ENCODE assay signal across 23 cellular contexts in the genomic region with DNA sequence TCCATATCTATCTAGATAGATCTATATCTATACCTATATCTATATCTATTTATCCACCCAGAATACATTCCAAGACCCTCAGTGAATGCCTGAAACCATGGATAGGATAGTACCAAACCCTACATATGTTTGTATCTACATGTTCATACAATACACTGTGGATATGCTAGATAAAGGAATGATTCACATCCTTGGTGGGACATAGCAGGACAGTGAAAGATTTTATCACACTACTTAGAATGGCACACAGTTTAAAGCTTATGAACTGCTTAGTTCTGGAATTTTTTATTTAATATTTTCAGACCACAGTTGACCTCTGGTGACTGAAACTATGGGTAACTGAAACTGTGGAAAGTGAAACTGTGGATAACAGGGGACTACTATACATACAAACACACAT.
"Had no signal": no experiment of that assay in that cellular context is flagged by ENCODE, and none has a peak within 500 bp of the region (broad histone marks: within the 10 kb centered on the region; RNA-seq: fewer than 3 reads in every experiment).

No MANE protein-coding gene starts in this region.

- H3K27ac ChIP-seq: esophagus squamous epithelium, hepatocyte, parathyroid adenoma, psoas muscle, right lobe of liver, testis, transverse colon had no signal

- H3K36me3 Mint-ChIP-seq: naive B cell; stimulated activated naive B cell treated with anti-CD40 and anti-IgM and Interleukin-4, amounts not matched to agents 10 μg/mL and 1 μg/mL and 100 μg/mL, for 72 hours had no signal

- FAIRE-seq: endometrium had no signal

- H3K9me3 Mint-ChIP-seq: nephron progenitor cell; stimulated activated naive B cell treated with anti-CD40 and anti-IgM and Interleukin-4, amounts not matched to agents 10 μg/mL and 1 μg/mL and 100 μg/mL, for 72 hours had no signal

- H3K27me3 Mint-ChIP-seq: naive B cell; stimulated activated naive B cell treated with anti-CD40 and anti-IgM and Interleukin-4, amounts not matched to agents 10 μg/mL and 1 μg/mL and 100 μg/mL, for 72 hours had no signal

- H3K9me3 ChIP-seq: esophagus squamous epithelium, psoas muscle, right lobe of liver, testis, transverse colon had no signal

- DNase-seq: effector memory CD4-positive, alpha-beta T cell; esophagus squamous epithelium; foreskin melanocyte; head of caudate nucleus; left colon; left ventricle myocardium superior; mesendoderm; naive B cell; nephron progenitor cell; psoas muscle; retina; right lobe of liver; stimulated activated CD4-positive, alpha-beta T cell treated with anti-CD3 and anti-CD28 coated beads, Interleukin-15, amount 100 ng/mL, for 24 hours; stimulated activated CD4-positive, alpha-beta T cell treated with anti-CD3 and anti-CD28 coated beads, Interleukin-1b, Interleukin-23, amount 100 ng/mL, for 48 hours; stimulated activated CD4-positive, alpha-beta T cell treated with anti-CD3 and anti-CD28 coated beads, Interleukin-4, amount 100 ng/mL, for 24 hours; stimulated activated naive B cell treated with anti-CD40 and anti-IgM and Interleukin-4, amounts not matched to agents 10 μg/mL and 1 μg/mL and 100 μg/mL, for 72 hours; stimulated activated naive CD8-positive, alpha-beta T cell treated with anti-CD3 and anti-CD28 coated beads, Interleukin-15, amount 100 ng/mL, for 72 hours; testis; transverse colon had no signal

- H3K4me1 Mint-ChIP-seq: naive B cell; nephron progenitor cell; stimulated activated naive B cell treated with anti-CD40 and anti-IgM and Interleukin-4, amounts not matched to agents 10 μg/mL and 1 μg/mL and 100 μg/mL, for 72 hours; stimulated activated naive CD8-positive, alpha-beta T cell treated with anti-CD3 and anti-CD28 coated beads, Interleukin-15, amount 100 ng/mL, for 72 hours had no signal

- H3K27ac Mint-ChIP-seq: naive B cell; nephron progenitor cell; stimulated activated naive B cell treated with anti-CD40 and anti-IgM and Interleukin-4, amounts not matched to agents 10 μg/mL and 1 μg/mL and 100 μg/mL, for 72 hours; stimulated activated naive CD8-positive, alpha-beta T cell treated with anti-CD3 and anti-CD28 coated beads, Interleukin-15, amount 100 ng/mL, for 72 hours had no signal

- H3K36me3 ChIP-seq: esophagus squamous epithelium, right lobe of liver, transverse colon had no signal

- H3K4me3 Mint-ChIP-seq: naive B cell; nephron progenitor cell; stimulated activated naive B cell treated with anti-CD40 and anti-IgM and Interleukin-4, amounts not matched to agents 10 μg/mL and 1 μg/mL and 100 μg/mL, for 72 hours; stimulated activated naive CD8-positive, alpha-beta T cell treated with anti-CD3 and anti-CD28 coated beads, Interleukin-15, amount 100 ng/mL, for 72 hours had no signal

- H3K27me3 ChIP-seq: esophagus squamous epithelium, hepatocyte, right lobe of liver, testis, transverse colon had no signal

- ATAC-seq: left colon; left ventricle myocardium superior; psoas muscle; right lobe of liver; stimulated activated naive B cell treated with anti-CD40 and anti-IgM and Interleukin-4, amounts not matched to agents 10 μg/mL and 1 μg/mL and 100 μg/mL, for 72 hours; stimulated activated naive CD8-positive, alpha-beta T cell treated with anti-CD3 and anti-CD28 coated beads, Interleukin-15, amount 100 ng/mL, for 72 hours had no signal

- H3K4me3 ChIP-seq: esophagus squamous epithelium, hepatocyte, lung, psoas muscle, right lobe of liver, testis, transverse colon had no signal

- H3K4me1 ChIP-seq: esophagus squamous epithelium, psoas muscle, right lobe of liver, testis, transverse colon had no signal
